Comparison of ENCODE assay signal across 11 cellular contexts in the genomic region with DNA sequence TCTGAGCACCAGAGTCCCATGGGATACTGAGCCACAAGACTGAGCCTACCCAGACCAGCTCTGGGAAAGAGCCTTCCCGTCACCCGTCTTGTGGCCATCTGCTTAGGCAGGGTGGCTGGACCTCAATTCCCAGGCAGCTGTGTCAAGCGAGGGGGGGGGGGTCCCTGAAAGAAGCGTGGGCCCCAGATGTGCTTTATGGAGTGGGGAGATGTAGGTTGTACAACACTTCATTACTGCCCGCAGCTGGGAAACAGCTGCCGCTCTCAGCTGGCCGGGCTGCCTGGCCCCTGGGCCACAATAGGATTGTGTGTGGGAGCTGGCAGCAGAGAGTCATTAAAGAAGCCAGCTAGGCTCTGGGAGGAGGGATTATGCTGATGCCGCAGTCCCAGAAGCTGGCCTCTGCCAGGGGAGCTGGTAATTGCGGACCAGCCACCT.
DNase-seq lines count a peak whose midpoint lies in the region; ATAC-seq and TF ChIP-seq lines count a peak whose summit lies in the region.
"Had no signal": no experiment of that assay in that cellular context is flagged by ENCODE, and none has a peak within 500 bp of the region (broad histone marks: within the 10 kb centered on the region; RNA-seq: fewer than 3 reads in every experiment).

No MANE protein-coding gene starts in this region.

- H3K36me3 ChIP-seq in MG63 (no peaks in the 10 kb centered on the region), NT2/D1 (ENCODE audit: insufficient read depth, insufficient read length, low read length) (no peaks in the 10 kb centered on the region), left ventricle myocardium inferior (no peaks in the 10 kb centered on the region), prostate gland (no peaks in the 10 kb centered on the region)
- H3K36me3 ChIP-seq: uterus had no signal

- ATAC-seq in HG02642 (IDR thresholded peaks at IDR 0.05; ENCODE audit: poor library complexity, unreplicated experiment): no peak
- no peak for ATAC-seq in GM21737 (IDR thresholded peaks at IDR 0.05; ENCODE audit: unreplicated experiment)
- ATAC-seq: activated CD4-positive, alpha-beta T cell treated with anti-CD3 and anti-CD28 coated beads for 36 hours had no signal

- H3K27me3 ChIP-seq in MG63: no peaks in the 10 kb centered on the region
- peaks cover 10% of the 10 kb centered on the region for H3K27me3 ChIP-seq in NT2/D1 (ENCODE audit: insufficient read depth, insufficient read length)
- no peaks in the 10 kb centered on the region for H3K27me3 ChIP-seq in left ventricle myocardium inferior (ENCODE audit: low read depth)
- no peaks in the 10 kb centered on the region for H3K27me3 ChIP-seq in prostate gland (replicated peaks; ENCODE audit: insufficient read depth)
- H3K27me3 ChIP-seq: uterus had no signal

- TF ChIP-seq POLR2A in prostate gland (IDR thresholded peaks at IDR 0.05): no peak

- peak overlapping the region; percentile 61 for H3K27ac ChIP-seq in left ventricle myocardium inferior (replicated peaks)
- no peak overlapping the region for H3K27ac ChIP-seq in prostate gland
- H3K27ac ChIP-seq: RWPE1, uterus had no signal

- TF ChIP-seq CTCF in left ventricle myocardium inferior (IDR thresholded peaks at IDR 0.05; ENCODE audit: borderline replicate concordance): no peak
- TF ChIP-seq CTCF in prostate gland (IDR thresholded peaks at IDR 0.05): no peak

- no peak overlapping the region for H3K4me3 ChIP-seq in MG63
- no peak overlapping the region for H3K4me3 ChIP-seq in NT2/D1 (ENCODE audit: insufficient read length, low read depth)
- no peak overlapping the region for H3K4me3 ChIP-seq in left ventricle myocardium inferior
- H3K4me3 ChIP-seq in prostate gland: no peak overlapping the region
- H3K4me3 ChIP-seq: uterus had no signal

- 81% methylated on average over 9 of the region's 9 CpGs for WGBS in prostate gland

- DNase-seq in MG63 (peak; percentile 36), NT2/D1 (ENCODE audit: low read depth, low spot score) (no peak), left ventricle myocardium inferior (peak; percentile 75), retina (peak; percentile 85), hepatic stellate cell (ENCODE audit: low spot score) (no peak), prostate gland (ENCODE audit: low spot score) (no peak)
- DNase-seq: activated CD4-positive, alpha-beta T cell treated with anti-CD3 and anti-CD28 coated beads for 36 hours had no signal

- peak overlapping the region; percentile 36 for H3K9ac ChIP-seq in NT2/D1 (ENCODE audit: insufficient read length, low read depth)

- peaks cover 8% of the 10 kb centered on the region for H3K4me1 ChIP-seq in NT2/D1 (ENCODE audit: insufficient read depth, insufficient read length)
- peaks cover 39% of the 10 kb centered on the region for H3K4me1 ChIP-seq in left ventricle myocardium inferior
- no peaks in the 10 kb centered on the region for H3K4me1 ChIP-seq in prostate gland (replicated peaks)

- intact Hi-C loops in left ventricle myocardium inferior (cut with micrococcal nuclease): no loop called here
- intact Hi-C loops in prostate gland (cut with DNase I): no loop called here

- H3K9me3 ChIP-seq in MG63 (no peaks in the 10 kb centered on the region), NT2/D1 (ENCODE audit: insufficient read depth, low read length) (no peaks in the 10 kb centered on the region), left ventricle myocardium inferior (replicated peaks) (no peaks in the 10 kb centered on the region), prostate gland (no peaks in the 10 kb centered on the region)
- H3K9me3 ChIP-seq: uterus had no signal

Comparison
In these comparisons a context has a peak if more than half of its experiments do, and no peak if none do; other contexts are left out.
1. DNase-seq: peak in MG63 (single experiment), left ventricle myocardium inferior (single experiment) and retina (single experiment); none in NT2/D1 (single experiment), hepatic stellate cell (single experiment) and prostate gland (single experiment).